In the genomic region with DNA sequence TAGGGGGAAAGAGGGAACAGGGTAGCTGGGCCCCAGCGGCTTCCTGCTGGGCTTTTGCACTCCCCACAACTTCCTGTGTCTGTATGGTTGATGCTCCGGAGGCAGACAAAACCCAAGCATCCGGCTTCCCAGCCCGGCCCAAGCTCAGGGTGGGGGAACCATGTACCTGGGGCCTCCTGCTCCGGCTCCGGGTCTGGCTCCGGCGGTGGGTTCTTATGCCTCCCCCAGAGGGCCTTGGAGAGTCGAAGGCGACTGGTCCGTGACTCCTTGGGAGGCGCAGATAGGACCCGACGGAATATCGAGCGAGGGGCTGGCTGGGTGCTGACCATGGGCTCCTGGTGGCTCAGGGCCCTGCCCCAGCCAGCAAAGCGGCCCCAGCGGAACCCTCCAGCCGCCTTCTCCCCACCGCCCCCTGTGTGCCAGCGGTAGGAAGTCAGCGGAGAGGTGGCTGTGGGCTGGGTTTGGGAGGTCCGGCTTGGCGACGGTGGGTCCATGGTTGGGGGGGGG, we compare ENCODE assay signal across 9 cellular contexts. TPM values are rescaled to one million over a fixed set of nuclear protein-coding genes. Genes with fewer than 3 reads are reported as not detected.
DNase-seq lines count a peak whose midpoint lies in the region; ATAC-seq, FAIRE-seq and TF ChIP-seq lines count a peak whose summit lies in the region.
"Had no signal": no experiment of that assay in that cellular context is flagged by ENCODE, and none has a peak within 500 bp of the region (broad histone marks: within the 10 kb centered on the region; RNA-seq: fewer than 3 reads in every experiment).

No MANE protein-coding gene starts in this region.

- H3K27ac ChIP-seq in SU-DHL-6 (ENCODE audit: low read depth, low read length): peak overlapping the region; percentile 66
- peak overlapping the region in 1 of 4 donors; percentile 14 for H3K27ac ChIP-seq in pancreas
- no peak overlapping the region for H3K27ac ChIP-seq in aorta (ENCODE audit: low read depth in 1 of 2, low read length in 2 of 2)
- H3K27ac ChIP-seq: SJSA1 had no signal

- H3K27me3 ChIP-seq in SU-DHL-6 (ENCODE audit: low read length) (no peaks in the 10 kb centered on the region), pancreas (no peaks in the 10 kb centered on the region), aorta (ENCODE audit: control insufficient read depth in 1 of 2, insufficient read depth in 2 of 2, low read length in 1 of 2) (no peaks in the 10 kb centered on the region)

- no peaks in the 10 kb centered on the region for H3K36me3 Mint-ChIP-seq in HFFc6 (ENCODE audit: low read depth)

- no peaks in the 10 kb centered on the region for H3K9me3 Mint-ChIP-seq in HFFc6

- peak; percentile 48 for ATAC-seq in GM21423 (IDR thresholded peaks at IDR 0.05; ENCODE audit: unreplicated experiment)
- ATAC-seq in pancreas: peak in 3 of 4 donors; percentile 39 to 72 (median 47)
- peak; percentile 50 for ATAC-seq in aorta (ENCODE audit: low FRiP score)
- ATAC-seq in GM18517 (IDR thresholded peaks at IDR 0.05; ENCODE audit: unreplicated experiment): no peak

- peaks cover 15% of the 10 kb centered on the region for H3K27me3 Mint-ChIP-seq in HFFc6 (ENCODE audit: insufficient read depth)

- no peak overlapping the region for H3K27ac Mint-ChIP-seq in HFFc6

- no peak for TF ChIP-seq CTCF in SU-DHL-6 (IDR thresholded peaks at IDR 0.05; ENCODE audit: insufficient read depth, low read length, poor library complexity, severe bottlenecking)
- TF ChIP-seq CTCF in pancreas (IDR thresholded peaks at IDR 0.05): no peak
- TF ChIP-seq CTCF in HFFc6 (IDR thresholded peaks at IDR 0.05): no peak

- no peak overlapping the region for H3K4me3 Mint-ChIP-seq in HFFc6

- peak overlapping the region; percentile 80 for H3K9ac ChIP-seq in SU-DHL-6 (ENCODE audit: low read length)

- whole genome bisulfite sequencing in pancreas, 2 donors: 33 to 42% methylated on average over 21 to 25 of the region's 25 CpGs
- WGBS in aorta, 2 donors: 42 to 47% methylated on average over 22 to 25 of the region's 25 CpGs

- H3K4me1 Mint-ChIP-seq in HFFc6 (ENCODE audit: low read depth): peaks cover 15% of the 10 kb centered on the region

- H3K4me1 ChIP-seq in pancreas (no peaks in the 10 kb centered on the region), aorta (ENCODE audit: control insufficient read depth in 1 of 2, insufficient read depth in 2 of 2, low read length in 2 of 2) (no peaks in the 10 kb centered on the region)

- FAIRE-seq in pancreas (lab: Jason Lieb, UNC): no peak

- H3K9me3 ChIP-seq in SU-DHL-6 (ENCODE audit: insufficient read depth, low read length): no peaks in the 10 kb centered on the region
- H3K9me3 ChIP-seq in pancreas: no peaks in the 10 kb centered on the region
- H3K9me3 ChIP-seq in aorta (ENCODE audit: control insufficient read depth, low read length): no peaks in the 10 kb centered on the region
- H3K9me3 ChIP-seq: SJSA1 had no signal

- H3K79me2 ChIP-seq in SU-DHL-6 (ENCODE audit: insufficient read depth, low read length): no peaks in the 10 kb centered on the region; the same call in 1 of the 2 replicates

- H2AFZ ChIP-seq in SU-DHL-6 (ENCODE audit: low read depth, low read length, severe bottlenecking): peak overlapping the region; percentile 60

- H3F3A ChIP-seq in SU-DHL-6 (ENCODE audit: insufficient read depth): no peaks in the 10 kb centered on the region

- peak overlapping the region; percentile 69 for H3K4me3 ChIP-seq in SU-DHL-6 (ENCODE audit: insufficient read depth, low read length, poor library complexity, severe bottlenecking)
- peak overlapping the region in 1 of 4 donors; percentile 35 for H3K4me3 ChIP-seq in pancreas
- H3K4me3 ChIP-seq in aorta (ENCODE audit: low read length in 2 of 2): no peak overlapping the region
- H3K4me3 ChIP-seq: SJSA1 had no signal

- intact Hi-C loops in pancreas (cut with DNase I) (no loop called here), aorta (cut with DNase I) (loop anchor here in 1 of 2 donors (5.0 kb wide), 1 partner anchor 88 kb away; no protein-coding TSS in a partner anchor)

- no peaks in the 10 kb centered on the region for H3K36me3 ChIP-seq in SU-DHL-6 (ENCODE audit: low read length)
- H3K36me3 ChIP-seq in pancreas: no peaks in the 10 kb centered on the region
- no peaks in the 10 kb centered on the region for H3K36me3 ChIP-seq in aorta (ENCODE audit: control insufficient read depth in 1 of 2, insufficient read depth in 2 of 2, low read length in 1 of 2)
- H3K36me3 ChIP-seq: SJSA1 had no signal

- DNase-seq in activated naive CD4-positive, alpha-beta T cell treated with anti-CD3 and anti-CD28 coated beads, Interleukin-2, amount 50 U/mL, for 16 hours: peak; percentile 73
- DNase-seq in pancreas (peak in 1 of 6 donors; percentile 66), aorta (peak in 1 of 2 donors; percentile 66), HFFc6 (no peak), DMS153 (lab: John Stamatoyannopoulos, UW) (no peak)

- H3K9me2 ChIP-seq in SU-DHL-6 (replicated peaks; ENCODE audit: insufficient read depth, low read length): no peaks in the 10 kb centered on the region

- peak overlapping the region; percentile 74 for H3K4me2 ChIP-seq in SU-DHL-6 (ENCODE audit: low read depth, low read length, poor library complexity, severe bottlenecking)

- H4K20me1 ChIP-seq in SU-DHL-6 (ENCODE audit: low read depth, low read length): no peaks in the 10 kb centered on the region

RNA-seq across cellular contexts. Expression of a gene that starts 0.4 kb away (rescaled TPM):
- total RNA-seq in pancreas (1 to 10 TPM in 3 of 6 donors, under 1 TPM in 3; 0.83 to 4.1 (median 1.3) TPM), aorta (10 to 100 TPM in 1 of 2 donors, 1 to 10 TPM in 1; 6.3 to 10.9 TPM)
- polyA plus RNA-seq in pancreas (1 to 10 TPM; 1.8 to 7.5 TPM), aorta (1 to 10 TPM in 1 of 2 donors, under 1 TPM in 1; 0.90 to 3.3 TPM)
- total RNA-seq in HFFc6 (2021; fragmentation: NEBNext Ultra II Directional; extraction: Animal tissue kit (Norgen Biotek cat#: 25700)): not detected
- total RNA-seq: SJSA1 had no signal

RNA-seq across cellular contexts. Expression of a gene that starts 14.2 kb away (rescaled TPM):
- total RNA-seq in pancreas: 10 to 100 TPM; 11.0 to 20.7 (median 15.7) TPM
- 10 to 100 TPM; 15.5 to 23.2 TPM for polyA plus RNA-seq in pancreas
- total RNA-seq in aorta: 10 to 100 TPM; 38.0 to 41.4 TPM
- polyA plus RNA-seq in aorta: 10 to 100 TPM in 1 of 2 donors, 1 to 10 TPM in 1; 8.0 to 23.3 TPM
- 10 to 100 TPM; 39.3 to 54.3 (median 43.1) TPM for total RNA-seq in HFFc6 (2021; fragmentation: NEBNext Ultra II Directional; extraction: Animal tissue kit (Norgen Biotek cat#: 25700))

RNA-seq across cellular contexts. Expression of a gene that starts 15.4 kb away (rescaled TPM):
- total RNA-seq in pancreas (under 1 TPM in 1 of 6 donors, not detected in 5; 0.16 TPM), aorta (not detected)
- polyA plus RNA-seq in pancreas (not detected), aorta (not detected)
- not detected for total RNA-seq in HFFc6 (2021; fragmentation: NEBNext Ultra II Directional; extraction: Animal tissue kit (Norgen Biotek cat#: 25700))
- total RNA-seq: SJSA1 had no signal

RNA-seq across cellular contexts. Expression of a gene that starts 44.4 kb away (rescaled TPM):
- total RNA-seq in pancreas (under 1 TPM in 1 of 6 donors, not detected in 5; 0.06 TPM), aorta (not detected)
- polyA plus RNA-seq in pancreas (not detected), aorta (not detected)
- total RNA-seq in HFFc6 (2021; fragmentation: NEBNext Ultra II Directional; extraction: Animal tissue kit (Norgen Biotek cat#: 25700)): not detected
- total RNA-seq: SJSA1 had no signal

RNA-seq across cellular contexts. Expression of a gene that starts 45.1 kb away (rescaled TPM):
- total RNA-seq in pancreas (10 to 100 TPM; 32.7 to 74.8 (median 47.7) TPM), aorta (100 to 1,000 TPM in 1 of 2 donors, 10 to 100 TPM in 1; 70.8 to 106 TPM)
- polyA plus RNA-seq in pancreas (100 to 1,000 TPM; 167 to 239 TPM), aorta (100 to 1,000 TPM in 1 of 2 donors, 10 to 100 TPM in 1; 34.7 to 243 TPM)
- 10 to 100 TPM; 49.4 to 54.4 (median 52.0) TPM for total RNA-seq in HFFc6 (2021; fragmentation: NEBNext Ultra II Directional; extraction: Animal tissue kit (Norgen Biotek cat#: 25700))
